In genomic region chr12:131202592-131203378, GRCh38 we compare ENCODE assay signal across 16 cellular contexts.
"Had no signal": no experiment of that assay in that cellular context is flagged by ENCODE, and none has a peak within 500 bp of the region (broad histone marks: within the 10 kb centered on the region; RNA-seq: fewer than 3 reads in every experiment).

No MANE protein-coding gene starts in this region.

- H3K27ac Mint-ChIP-seq: activated CD4-positive, alpha-beta T cell treated with anti-CD3 and anti-CD28 coated beads for 36 hours; activated naive CD4-positive, alpha-beta T cell treated with anti-CD3 and anti-CD28 coated beads for 36 hours; activated naive CD8-positive, alpha-beta T cell treated with anti-CD3 and anti-CD28 coated beads, Interleukin-2, amount 50 U/mL, for 24 hours; endodermal cell; memory B cell; natural killer cell; T-helper 17 cell had no signal

- H3K4me3 ChIP-seq: gastrocnemius medialis, left lung, psoas muscle, right lobe of liver had no signal

- H3K9me3 ChIP-seq: gastrocnemius medialis, left lung, psoas muscle, right lobe of liver had no signal

- H3K27ac ChIP-seq: gastrocnemius medialis, left lung, psoas muscle, right lobe of liver had no signal

- H3K27me3 ChIP-seq: gastrocnemius medialis, left lung, right lobe of liver had no signal

- ATAC-seq: activated naive CD8-positive, alpha-beta T cell treated with anti-CD3 and anti-CD28 coated beads, Interleukin-2, amount 50 U/mL, for 24 hours; left lung; natural killer cell; psoas muscle; stimulated activated naive CD8-positive, alpha-beta T cell treated with anti-CD3 and anti-CD28 coated beads, Interleukin-15, amount 100 ng/mL, for 72 hours; T-helper 17 cell had no signal

- H3K4me3 Mint-ChIP-seq: activated CD4-positive, alpha-beta T cell treated with anti-CD3 and anti-CD28 coated beads for 36 hours; activated naive CD4-positive, alpha-beta T cell treated with anti-CD3 and anti-CD28 coated beads for 36 hours; activated naive CD8-positive, alpha-beta T cell treated with anti-CD3 and anti-CD28 coated beads, Interleukin-2, amount 50 U/mL, for 24 hours; endodermal cell; memory B cell; natural killer cell; stimulated activated naive CD8-positive, alpha-beta T cell treated with anti-CD3 and anti-CD28 coated beads, Interleukin-15, amount 100 ng/mL, for 72 hours; T-helper 17 cell had no signal

- H3K36me3 ChIP-seq: gastrocnemius medialis, left lung, right lobe of liver had no signal

- H3K4me1 Mint-ChIP-seq: activated CD4-positive, alpha-beta T cell treated with anti-CD3 and anti-CD28 coated beads for 36 hours; activated naive CD8-positive, alpha-beta T cell treated with anti-CD3 and anti-CD28 coated beads, Interleukin-2, amount 50 U/mL, for 24 hours; endodermal cell; memory B cell; natural killer cell; stimulated activated naive CD8-positive, alpha-beta T cell treated with anti-CD3 and anti-CD28 coated beads, Interleukin-15, amount 100 ng/mL, for 72 hours; T-helper 17 cell had no signal

- H3K27me3 Mint-ChIP-seq: activated CD4-positive, alpha-beta T cell treated with anti-CD3 and anti-CD28 coated beads for 36 hours; activated naive CD8-positive, alpha-beta T cell treated with anti-CD3 and anti-CD28 coated beads, Interleukin-2, amount 50 U/mL, for 24 hours; memory B cell; stimulated activated naive CD8-positive, alpha-beta T cell treated with anti-CD3 and anti-CD28 coated beads, Interleukin-15, amount 100 ng/mL, for 72 hours had no signal

- DNase-seq: activated CD4-positive, alpha-beta T cell treated with anti-CD3 and anti-CD28 coated beads for 36 hours; activated naive CD4-positive, alpha-beta T cell treated with anti-CD3 and anti-CD28 coated beads for 36 hours; activated naive CD8-positive, alpha-beta T cell treated with anti-CD3 and anti-CD28 coated beads, Interleukin-2, amount 50 U/mL, for 24 hours; activated T-cell treated with anti-CD3 and anti-CD28 coated beads for 4 hours; cerebellar nuclear complex; dermis blood vessel endothelial cell; endodermal cell; gastrocnemius medialis; left lung; natural killer cell; nucleus accumbens; psoas muscle; right lobe of liver; stimulated activated naive CD8-positive, alpha-beta T cell treated with anti-CD3 and anti-CD28 coated beads, Interleukin-15, amount 100 ng/mL, for 72 hours; T-helper 17 cell had no signal

- H3K36me3 Mint-ChIP-seq: memory B cell, natural killer cell had no signal

- H3K4me1 ChIP-seq: gastrocnemius medialis, left lung, psoas muscle, right lobe of liver had no signal

- H3K9me3 Mint-ChIP-seq: activated naive CD4-positive, alpha-beta T cell treated with anti-CD3 and anti-CD28 coated beads for 36 hours; activated naive CD8-positive, alpha-beta T cell treated with anti-CD3 and anti-CD28 coated beads, Interleukin-2, amount 50 U/mL, for 24 hours; endodermal cell; memory B cell; natural killer cell; stimulated activated naive CD8-positive, alpha-beta T cell treated with anti-CD3 and anti-CD28 coated beads, Interleukin-15, amount 100 ng/mL, for 72 hours had no signal
